Comparison of ENCODE assay signal across 1 cellular context in the genomic region with DNA sequence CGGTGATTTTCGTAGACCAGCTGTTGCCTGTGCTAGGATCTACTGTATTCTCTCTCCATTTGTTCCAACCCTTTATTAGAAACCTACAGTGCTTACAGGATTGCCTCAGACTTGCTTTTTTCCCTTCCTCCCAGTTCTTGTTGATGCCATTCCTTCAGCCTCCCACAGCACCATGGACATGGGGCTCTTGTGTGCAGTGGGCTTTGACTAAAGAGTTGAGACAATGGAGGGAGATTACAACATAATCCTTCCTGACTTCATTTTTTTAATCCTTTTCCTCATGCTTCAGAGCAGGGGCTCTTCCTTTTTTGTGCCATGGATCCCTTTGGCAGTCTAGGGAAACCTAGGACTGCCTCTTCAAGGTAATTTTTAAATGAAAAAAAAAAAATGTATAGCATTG.
TF ChIP-seq lines count a peak whose summit lies in the region.

No MANE protein-coding gene starts in this region.

TF ChIP-seq in GM23338, 12 proteins besides CTCF, POLR2A, EP300 and RAD21 (continued from another document):
- TF ChIP-seq, protein P1, sequence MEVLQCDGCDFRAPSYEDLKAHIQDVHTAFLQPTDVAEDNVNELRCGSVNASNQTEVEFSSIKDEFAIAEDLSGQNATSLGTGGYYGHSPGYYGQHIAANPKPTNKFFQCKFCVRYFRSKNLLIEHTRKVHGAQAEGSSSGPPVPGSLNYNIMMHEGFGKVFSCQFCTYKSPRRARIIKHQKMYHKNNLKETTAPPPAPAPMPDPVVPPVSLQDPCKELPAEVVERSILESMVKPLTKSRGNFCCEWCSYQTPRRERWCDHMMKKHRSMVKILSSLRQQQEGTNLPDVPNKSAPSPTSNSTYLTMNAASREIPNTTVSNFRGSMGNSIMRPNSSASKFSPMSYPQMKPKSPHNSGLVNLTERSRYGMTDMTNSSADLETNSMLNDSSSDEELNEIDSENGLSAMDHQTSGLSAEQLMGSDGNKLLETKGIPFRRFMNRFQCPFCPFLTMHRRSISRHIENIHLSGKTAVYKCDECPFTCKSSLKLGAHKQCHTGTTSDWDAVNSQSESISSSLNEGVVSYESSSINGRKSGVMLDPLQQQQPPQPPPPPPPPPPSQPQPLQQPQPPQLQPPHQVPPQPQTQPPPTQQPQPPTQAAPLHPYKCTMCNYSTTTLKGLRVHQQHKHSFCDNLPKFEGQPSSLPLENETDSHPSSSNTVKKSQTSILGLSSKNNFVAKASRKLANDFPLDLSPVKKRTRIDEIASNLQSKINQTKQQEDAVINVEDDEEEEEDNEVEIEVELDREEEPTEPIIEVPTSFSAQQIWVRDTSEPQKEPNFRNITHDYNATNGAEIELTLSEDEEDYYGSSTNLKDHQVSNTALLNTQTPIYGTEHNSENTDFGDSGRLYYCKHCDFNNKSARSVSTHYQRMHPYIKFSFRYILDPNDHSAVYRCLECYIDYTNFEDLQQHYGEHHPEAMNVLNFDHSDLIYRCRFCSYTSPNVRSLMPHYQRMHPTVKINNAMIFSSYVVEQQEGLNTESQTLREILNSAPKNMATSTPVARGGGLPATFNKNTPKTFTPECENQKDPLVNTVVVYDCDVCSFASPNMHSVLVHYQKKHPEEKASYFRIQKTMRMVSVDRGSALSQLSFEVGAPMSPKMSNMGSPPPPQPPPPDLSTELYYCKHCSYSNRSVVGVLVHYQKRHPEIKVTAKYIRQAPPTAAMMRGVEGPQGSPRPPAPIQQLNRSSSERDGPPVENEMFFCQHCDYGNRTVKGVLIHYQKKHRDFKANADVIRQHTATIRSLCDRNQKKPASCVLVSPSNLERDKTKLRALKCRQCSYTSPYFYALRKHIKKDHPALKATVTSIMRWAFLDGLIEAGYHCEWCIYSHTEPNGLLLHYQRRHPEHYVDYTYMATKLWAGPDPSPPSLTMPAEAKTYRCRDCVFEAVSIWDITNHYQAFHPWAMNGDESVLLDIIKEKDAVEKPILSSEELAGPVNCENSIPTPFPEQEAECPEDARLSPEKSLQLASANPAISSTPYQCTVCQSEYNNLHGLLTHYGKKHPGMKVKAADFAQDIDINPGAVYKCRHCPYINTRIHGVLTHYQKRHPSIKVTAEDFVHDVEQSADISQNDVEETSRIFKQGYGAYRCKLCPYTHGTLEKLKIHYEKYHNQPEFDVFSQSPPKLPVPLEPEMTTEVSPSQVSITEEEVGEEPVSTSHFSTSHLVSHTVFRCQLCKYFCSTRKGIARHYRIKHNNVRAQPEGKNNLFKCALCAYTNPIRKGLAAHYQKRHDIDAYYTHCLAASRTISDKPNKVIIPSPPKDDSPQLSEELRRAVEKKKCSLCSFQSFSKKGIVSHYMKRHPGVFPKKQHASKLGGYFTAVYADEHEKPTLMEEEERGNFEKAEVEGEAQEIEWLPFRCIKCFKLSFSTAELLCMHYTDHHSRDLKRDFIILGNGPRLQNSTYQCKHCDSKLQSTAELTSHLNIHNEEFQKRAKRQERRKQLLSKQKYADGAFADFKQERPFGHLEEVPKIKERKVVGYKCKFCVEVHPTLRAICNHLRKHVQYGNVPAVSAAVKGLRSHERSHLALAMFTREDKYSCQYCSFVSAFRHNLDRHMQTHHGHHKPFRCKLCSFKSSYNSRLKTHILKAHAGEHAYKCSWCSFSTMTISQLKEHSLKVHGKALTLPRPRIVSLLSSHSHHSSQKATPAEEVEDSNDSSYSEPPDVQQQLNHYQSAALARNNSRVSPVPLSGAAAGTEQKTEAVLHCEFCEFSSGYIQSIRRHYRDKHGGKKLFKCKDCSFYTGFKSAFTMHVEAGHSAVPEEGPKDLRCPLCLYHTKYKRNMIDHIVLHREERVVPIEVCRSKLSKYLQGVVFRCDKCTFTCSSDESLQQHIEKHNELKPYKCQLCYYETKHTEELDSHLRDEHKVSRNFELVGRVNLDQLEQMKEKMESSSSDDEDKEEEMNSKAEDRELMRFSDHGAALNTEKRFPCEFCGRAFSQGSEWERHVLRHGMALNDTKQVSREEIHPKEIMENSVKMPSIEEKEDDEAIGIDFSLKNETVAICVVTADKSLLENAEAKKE (CRISPR knock-in tag; IDR thresholded peaks at IDR 0.05): no peak
